14 cellular contexts compared by ENCODE assay signal in genomic region chr4:149823770-149824221, GRCh38. TPM values are rescaled to one million over a fixed set of nuclear protein-coding genes. Genes with fewer than 3 reads are reported as not detected.
DNase-seq lines count a peak whose midpoint lies in the region; ATAC-seq and TF ChIP-seq lines count a peak whose summit lies in the region.
"Had no signal": no experiment of that assay in that cellular context is flagged by ENCODE, and none has a peak within 500 bp of the region (broad histone marks: within the 10 kb centered on the region; RNA-seq: fewer than 3 reads in every experiment).

No MANE protein-coding gene starts in this region.

- intact Hi-C loops in PC-3 (cut with micrococcal nuclease), result loop anchor here (5.0 kb wide), 1 partner anchor 116 kb away; no protein-coding TSS in a partner anchor

- no peak overlapping the region for H3K18ac ChIP-seq in neuronal stem cell (ENCODE audit: low read length)

- no peak overlapping the region for H3K14ac ChIP-seq in neuronal stem cell (ENCODE audit: low read length)

- H2BK15ac ChIP-seq in neuronal stem cell (ENCODE audit: low read length), result no peak overlapping the region

- POLR2A ChIA-PET in PC-3 (lab: Charles Lee; ENCODE audit: unreplicated experiment), result no interaction called here

- H4K20me1 ChIP-seq in PC-3 (ENCODE audit: low read length), result no peaks in the 10 kb centered on the region

- H3K9me3 ChIP-seq in PC-3 (ENCODE audit: low read length) (no peaks in the 10 kb centered on the region), neuronal stem cell (replicated peaks in 1 of 2; ENCODE audit: control insufficient read depth in 2 of 2, insufficient read depth in 1 of 2, low read depth in 1 of 2, low read length in 2 of 2) (no peaks in the 10 kb centered on the region), HAP-1 (no peaks in the 10 kb centered on the region)

- H3K36me3 ChIP-seq in PC-3 (ENCODE audit: low read depth, low read length) (no peaks in the 10 kb centered on the region), neuronal stem cell (replicated peaks in 1 of 2; ENCODE audit: control insufficient read depth in 2 of 2, insufficient read depth in 2 of 2, low read length in 2 of 2) (no peaks in the 10 kb centered on the region), HAP-1 (replicated peaks) (no peaks in the 10 kb centered on the region)

- no peaks in the 10 kb centered on the region for H3K79me1 ChIP-seq in neuronal stem cell (ENCODE audit: low read depth, low read length)

- H3K9me2 ChIP-seq in PC-3 (replicated peaks; ENCODE audit: low read length), result no peaks in the 10 kb centered on the region

- H3K79me2 ChIP-seq in PC-3 (ENCODE audit: low read length), result no peaks in the 10 kb centered on the region

- ATAC-seq in PC-3 (peak; percentile 88), HG03280 (IDR thresholded peaks at IDR 0.05; ENCODE audit: unreplicated experiment) (no peak)
- ATAC-seq: right cardiac atrium had no signal

- H3K4me2 ChIP-seq in PC-3 (ENCODE audit: low read length) (peak overlapping the region; percentile 72), neuronal stem cell (ENCODE audit: insufficient read depth, low read length, poor library complexity, severe bottlenecking) (no peak overlapping the region)

- no peak overlapping the region for H3K23ac ChIP-seq in neuronal stem cell (ENCODE audit: low read depth, low read length, poor library complexity)

- WGBS in neuronal stem cell (ENCODE audit: extremely low coverage in 2 of 2, insufficient read length in 2 of 2, insufficient replicate concordance in 1 of 2), 2 donors, result no CpG with 5 or more reads among the region's 4 CpGs

- peak overlapping the region; percentile 52 for H3K27ac ChIP-seq in PC-3 (ENCODE audit: low read length)
- H3K27ac ChIP-seq in neuronal stem cell (replicated peaks; ENCODE audit: low read length), result no peak overlapping the region
- H3K27ac ChIP-seq: VCaP had no signal

- in situ Hi-C loops in HAP-1 (cut with MboI; ENCODE audit: low sequenced_read_pairs), result no loop called here

- DNase-seq in ELR (ENCODE audit: low read depth), result peak; percentile 90
- DNase-seq in PC-3, result peak; percentile 79
- DNase-seq in epithelial cell of esophagus (ENCODE audit: low read depth), result peak; percentile 86
- DNase-seq in renal cortical epithelial cell (ENCODE audit: low read depth), result peak; percentile 97
- DNase-seq in neuronal stem cell (ENCODE audit: low spot score), result no peak
- no peak for DNase-seq in nucleus accumbens (lab: John Stamatoyannopoulos, UW)
- DNase-seq in HAP-1 (ENCODE audit: low spot score in 2 of 2), result no peak
- DNase-seq: activated gamma-delta T cell, endodermal cell, KG1, right cardiac atrium had no signal

- H4K91ac ChIP-seq in neuronal stem cell (ENCODE audit: low read depth, low read length, poor library complexity), result no peak overlapping the region

- H3K4me1 ChIP-seq in PC-3 (ENCODE audit: insufficient read depth, low read length), result peaks cover 25% of the 10 kb centered on the region
- no peaks in the 10 kb centered on the region for H3K4me1 ChIP-seq in neuronal stem cell (ENCODE audit: control insufficient read depth in 2 of 2, insufficient read depth in 1 of 2, low read depth in 1 of 2, low read length in 2 of 2)
- no peaks in the 10 kb centered on the region for H3K4me1 ChIP-seq in HAP-1

- no peak overlapping the region for H2BK120ac ChIP-seq in neuronal stem cell (ENCODE audit: low read depth, low read length)

- no TSS peak for BruUV-seq in PC-3 (replicated peaks; lab: Mats Ljungman, UMichigan)

- H3K4me3 ChIP-seq in PC-3 (ENCODE audit: low read length) (peak overlapping the region; percentile 34; the same call in 1 of the 2 replicates), epithelial cell of esophagus (ENCODE audit: low read length) (no peak overlapping the region), neuronal stem cell (ENCODE audit: low read length in 2 of 2) (no peak overlapping the region), HAP-1 (no peak overlapping the region)

- H2AFZ ChIP-seq in PC-3 (ENCODE audit: low read length), result no peak overlapping the region
- H2AFZ ChIP-seq in neuronal stem cell (ENCODE audit: low read length), result no peak overlapping the region

- no peak overlapping the region for H4K8ac ChIP-seq in neuronal stem cell (ENCODE audit: low read depth, low read length)

- H3K9ac ChIP-seq in PC-3 (ENCODE audit: low read length) (no peak overlapping the region), neuronal stem cell (ENCODE audit: low read depth, low read length, poor library complexity) (no peak overlapping the region)

- H3F3A ChIP-seq in PC-3 (ENCODE audit: low read length, unreplicated experiment), result no peaks in the 10 kb centered on the region

- TF ChIP-seq CTCF in PC-3 (conservative IDR thresholded peaks at IDR 0.05; ENCODE audit: low read depth, low read length), result no peak
- TF ChIP-seq CTCF in epithelial cell of esophagus (IDR thresholded peaks at IDR 0.05; ENCODE audit: insufficient read depth, low read depth, low read length, missing control alignments), result no peak

- no peaks in the 10 kb centered on the region for H3K27me3 ChIP-seq in PC-3 (ENCODE audit: low read length)
- no peaks in the 10 kb centered on the region for H3K27me3 ChIP-seq in neuronal stem cell (ENCODE audit: control insufficient read depth in 3 of 3, insufficient read depth in 3 of 3, low read depth in 1 of 3, low read length in 3 of 3)
- H3K27me3 ChIP-seq in HAP-1 (ENCODE audit: low read depth), result no peaks in the 10 kb centered on the region; the same call in 1 of the 2 replicates

- CTCF ChIA-PET in PC-3 (lab: Charles Lee), result no interaction called here

- no peak overlapping the region for H2BK12ac ChIP-seq in neuronal stem cell (ENCODE audit: low read length)

- H2AK5ac ChIP-seq in neuronal stem cell (ENCODE audit: low read depth, low read length), result no peak overlapping the region

- H2BK5ac ChIP-seq in neuronal stem cell (ENCODE audit: low read length), result no peak overlapping the region

- H3K4ac ChIP-seq in neuronal stem cell (ENCODE audit: low read length), result no peak overlapping the region

RNA-seq across cellular contexts. Expression of gene IQCM, which starts 8.2 kb away (rescaled TPM):
- total RNA-seq in PC-3 (2014; rRNA removed) (not detected in 2 replicates), renal cortical epithelial cell (0.52 TPM in 1 of 2 replicates, not detected in the other)
- not detected for polyA plus RNA-seq in neuronal stem cell (2013, experiment 1 of 2)
- not detected for polyA plus RNA-seq in neuronal stem cell (2013, experiment 2 of 2)
- total RNA-seq: endodermal cell, right cardiac atrium had no signal
- polyA plus RNA-seq: liver, right cardiac atrium had no signal

Comparison
In these comparisons a context has a peak if more than half of its experiments do, and no peak if none do; other contexts are left out.
1. DNase-seq: peak in ELR (single experiment), PC-3 (single experiment), epithelial cell of esophagus (single experiment) and renal cortical epithelial cell (single experiment); none in neuronal stem cell (single experiment), nucleus accumbens (0 of 56) and HAP-1 (0 of 2).